ENCODE assay signal across 8 cellular contexts in genomic region chr1:26275580-26276431, GRCh38. TPM values are rescaled to one million over a fixed set of nuclear protein-coding genes. Genes with fewer than 3 reads are reported as not detected.
DNase-seq lines count a peak whose midpoint lies in the region; ATAC-seq and TF ChIP-seq lines count a peak whose summit lies in the region.

No MANE protein-coding gene starts in this region.

- TF ChIP-seq CTCF in lung (IDR thresholded peaks at IDR 0.05; ENCODE audit: control extremely low read depth, extremely low read depth): peak; percentile 85

- H3K4me3 ChIP-seq in BLaER1 treated with 17β-estradiol and CSF1 and Interleukin-3, amounts not matched to agents 10 nM and 100 nM: peak overlapping the region in 2 of 10 experiments; percentile 39 to 44; a peak in 2 of 20 replicates
- H3K4me3 ChIP-seq in H7 (ENCODE audit: insufficient read depth, low read depth, low read length): no peak overlapping the region
- H3K4me3 ChIP-seq in lung: no peak overlapping the region

- peak overlapping the region; percentile 34 to 100 (median 98); a peak in 21 of 22 replicates for H3K4me2 ChIP-seq in BLaER1 treated with 17β-estradiol and CSF1 and Interleukin-3, amounts not matched to agents 10 nM and 100 nM

- no peaks in the 10 kb centered on the region for H3K9me3 ChIP-seq in BLaER1 treated with 17β-estradiol and CSF1 and Interleukin-3, amounts not matched to agents 10 nM and 100 nM (replicated peaks in 1 of 11)
- no peaks in the 10 kb centered on the region for H3K9me3 ChIP-seq in lung (ENCODE audit: control insufficient read depth in 2 of 2, insufficient read depth in 1 of 2, low read length in 1 of 2)

- H3K9ac ChIP-seq in BLaER1 treated with 17β-estradiol and CSF1 and Interleukin-3, amounts not matched to agents 10 nM and 100 nM: peak overlapping the region; percentile 57 to 99 (median 97); a peak in 21 of 22 replicates

- ATAC-seq in lung (ENCODE audit: insufficient read depth, low FRiP score): peak; percentile 49
- ATAC-seq in HG02884 (IDR thresholded peaks at IDR 0.05; ENCODE audit: unreplicated experiment): no peak

- peak overlapping the region; percentile 66 to 99 (median 95) for H3K27ac ChIP-seq in BLaER1 treated with 17β-estradiol and CSF1 and Interleukin-3, amounts not matched to agents 10 nM and 100 nM
- peak overlapping the region; percentile 67 to 96 for H3K27ac ChIP-seq in lung (ENCODE audit: low read depth in 1 of 2, low read length in 1 of 2)

- peaks cover 50 to 68% (median 57%) of the 10 kb centered on the region in 10 experiments for H3K4me1 ChIP-seq in BLaER1 treated with 17β-estradiol and CSF1 and Interleukin-3, amounts not matched to agents 10 nM and 100 nM
- H3K4me1 ChIP-seq in lung (ENCODE audit: control insufficient read depth in 2 of 2, insufficient read depth in 2 of 2, low read length in 2 of 2): peaks cover 21% of the 10 kb centered on the region in 2 donors

- peak; percentile 86 for DNase-seq in H7
- DNase-seq in NCI-H69 (lab: John Stamatoyannopoulos, UW): peak; percentile 58
- DNase-seq in activated CD4-positive, alpha-beta T cell treated with anti-CD3 and anti-CD28 coated beads, Interleukin-2, amount 50 U/mL, for 48 hours: peak; percentile 85 to 90
- peak; percentile 81 for DNase-seq in ecto neural progenitor cell (ENCODE audit: low spot score)
- peak; percentile 87 for DNase-seq in lung (ENCODE audit: low spot score)
- peak; percentile 70 to 86 for DNase-seq in stimulated activated CD4-positive, alpha-beta T cell treated with anti-CD3 and anti-CD28 coated beads, Interleukin-4, amount 100 ng/mL, for 4 hours

- WGBS in lung, 2 donors: 25 to 34% methylated on average over 3 of the region's 3 CpGs

- peaks cover 0 to 9% (median 3%) of the 10 kb centered on the region in 11 experiments; a peak in 8 of 22 replicates for H4K20me1 ChIP-seq in BLaER1 treated with 17β-estradiol and CSF1 and Interleukin-3, amounts not matched to agents 10 nM and 100 nM

- H3K36me3 ChIP-seq in BLaER1 treated with 17β-estradiol and CSF1 and Interleukin-3, amounts not matched to agents 10 nM and 100 nM: peaks cover 15 to 73% (median 63%) of the 10 kb centered on the region in 11 experiments
- H3K36me3 ChIP-seq in H7 (replicated peaks; ENCODE audit: control insufficient read depth, insufficient read depth, low read length) (peaks cover 48% of the 10 kb centered on the region), lung (ENCODE audit: control insufficient read depth in 2 of 2, insufficient read depth in 2 of 2, low read length in 2 of 2) (peaks cover 0 to 6% of the 10 kb centered on the region in 2 donors)

- H3K27me3 ChIP-seq in BLaER1 treated with 17β-estradiol and CSF1 and Interleukin-3, amounts not matched to agents 10 nM and 100 nM: no peaks in the 10 kb centered on the region
- H3K27me3 ChIP-seq in H7 (ENCODE audit: control insufficient read depth, insufficient read depth, low read length) (no peaks in the 10 kb centered on the region), lung (ENCODE audit: control insufficient read depth, insufficient read depth) (no peaks in the 10 kb centered on the region)

RNA-seq across cellular contexts. Expression of gene SH3BGRL3, which starts 4.1 kb away (rescaled TPM):
- total RNA-seq in H7 (2014; rRNA removed; shearing (Covaris generic)): 40.8 and 56.7 TPM in 2 replicates
- 100 to 1,000 TPM in 1 of 2 donors, 10 to 100 TPM in 1; 17.2 to 317 TPM for total RNA-seq in lung
- 100 to 1,000 TPM; 349 to 437 TPM for polyA plus RNA-seq in lung

RNA-seq across cellular contexts. Expression of gene UBXN11, which starts 30.6 kb away (rescaled TPM):
- total RNA-seq in H7 (2014; rRNA removed; shearing (Covaris generic)): 13.4 and 14.6 TPM in 2 replicates
- total RNA-seq in lung: 10 to 100 TPM; 20.1 to 82.1 TPM
- polyA plus RNA-seq in lung: 10 to 100 TPM; 43.2 to 66.6 TPM

RNA-seq across cellular contexts. Expression of gene CEP85, which starts 41.8 kb away (rescaled TPM):
- total RNA-seq in H7 (2014; rRNA removed; shearing (Covaris generic)): 60.1 and 69.7 TPM in 2 replicates
- total RNA-seq in lung: 10 to 100 TPM in 1 of 2 donors, 1 to 10 TPM in 1; 9.1 to 10.8 TPM
- 1 to 10 TPM; 5.4 to 6.4 TPM for polyA plus RNA-seq in lung

RNA-seq across cellular contexts. Expression of gene CD52, which starts 42.0 kb away (rescaled TPM):
- total RNA-seq in H7 (2014; rRNA removed; shearing (Covaris generic)): 5.1 and 8.3 TPM in 2 replicates
- total RNA-seq in lung: 100 to 1,000 TPM in 1 of 2 donors, 1 to 10 TPM in 1; 6.8 to 238 TPM
- polyA plus RNA-seq in lung: 100 to 1,000 TPM; 402 to 600 TPM
